20 cellular contexts compared by ENCODE assay signal in genomic region chr16:24053325-24053946, GRCh38.
"Had no signal": no experiment of that assay in that cellular context is flagged by ENCODE, and none has a peak within 500 bp of the region (broad histone marks: within the 10 kb centered on the region; RNA-seq: fewer than 3 reads in every experiment).

No MANE protein-coding gene starts in this region.

- H3K9ac ChIP-seq: parathyroid adenoma had no signal

- H3K79me2 ChIP-seq: parathyroid adenoma had no signal

- H3K4me1 Mint-ChIP-seq: nephron had no signal

- ATAC-seq: esophagus mucosa, gastrocnemius medialis, heart right ventricle, mucosa of descending colon, sciatic nerve had no signal

- H3K4me3 Mint-ChIP-seq: nephron had no signal

- H3K36me3 ChIP-seq: gastrocnemius medialis, heart right ventricle, prostate gland had no signal

- DNase-seq: effector memory CD4-positive, alpha-beta T cell; gastrocnemius medialis; heart right ventricle; hypothalamus; kidney glomerular epithelial cell; mucosa of descending colon; spleen; stimulated activated CD4-positive, alpha-beta T cell treated with anti-CD3 and anti-CD28 coated beads, Interleukin-15, amount 100 ng/mL, for 24 hours; stimulated activated CD4-positive, alpha-beta T cell treated with anti-CD3 and anti-CD28 coated beads, Interleukin-1b, Interleukin-23, amount 100 ng/mL, for 48 hours; stimulated activated CD4-positive, alpha-beta T cell treated with anti-CD3 and anti-CD28 coated beads, Interleukin-4, amount 100 ng/mL, for 4 hours; stimulated activated naive CD4-positive, alpha-beta T cell treated with Interleukin-2 at 50 U/mL for 16 hours; trophoblast cell had no signal

- H3K27ac ChIP-seq: gastrocnemius medialis, heart right ventricle, parathyroid adenoma, prostate gland, spleen had no signal

- H3K27me3 ChIP-seq: spleen had no signal

- H3K27ac Mint-ChIP-seq: nephron had no signal

- H3K4me1 ChIP-seq: gastrocnemius medialis, heart right ventricle, parathyroid adenoma, prostate gland had no signal

- H3K9me3 ChIP-seq: gastrocnemius medialis, mucosa of descending colon, prostate gland, spleen had no signal

- FAIRE-seq: endometrium, islet of Langerhans, urothelium cell line had no signal

- H2AFZ ChIP-seq: parathyroid adenoma had no signal

- H3K9me3 Mint-ChIP-seq: nephron had no signal

- H3K4me3 ChIP-seq: gastrocnemius medialis, heart right ventricle, mucosa of descending colon, prostate gland, spleen had no signal
